In genomic region chr1:67158401-67158800, GRCh38 we compare ENCODE assay signal across 27 cellular contexts. TPM values are rescaled to one million over a fixed set of nuclear protein-coding genes. Genes with fewer than 3 reads are reported as not detected.
"Had no signal": no experiment of that assay in that cellular context is flagged by ENCODE, and none has a peak within 500 bp of the region (broad histone marks: within the 10 kb centered on the region; RNA-seq: fewer than 3 reads in every experiment).

No MANE protein-coding gene starts in this region.

- H3K79me2 ChIP-seq: hepatocyte had no signal

- H3K36me3 Mint-ChIP-seq: brain; stimulated activated naive B cell treated with anti-CD40 and anti-IgM and Interleukin-4, amounts not matched to agents 10 μg/mL and 1 μg/mL and 100 μg/mL, for 72 hours; T-cell; WTC11 had no signal

- H3K9me3 ChIP-seq: neutrophil, pancreas, right lobe of liver, thyroid gland had no signal

- H3K36me3 ChIP-seq: neutrophil, pancreas, right lobe of liver, thyroid gland had no signal

- H3K4me1 ChIP-seq: pancreas, thyroid gland had no signal

- H3K4me2 ChIP-seq: hepatocyte had no signal

- H3K27ac ChIP-seq: dorsolateral prefrontal cortex, foreskin keratinocyte, hepatocyte, neutrophil, pancreas, right lobe of liver, thyroid gland had no signal

- H3K27ac Mint-ChIP-seq: brain; stimulated activated naive B cell treated with anti-CD40 and anti-IgM and Interleukin-4, amounts not matched to agents 10 μg/mL and 1 μg/mL and 100 μg/mL, for 72 hours; T-cell; WTC11 had no signal

- H3K9me3 Mint-ChIP-seq: natural killer cell treated with Interleukin-12 subunit alpha and Interleukin-12 subunit beta and Interleukin-15 and Interleukin-18, amount 100 ng/mL, for 72 hours; stimulated activated naive B cell treated with anti-CD40 and anti-IgM and Interleukin-4, amounts not matched to agents 10 μg/mL and 1 μg/mL and 100 μg/mL, for 72 hours; WTC11 had no signal

- H3K27me3 ChIP-seq: foreskin keratinocyte, pancreas, right lobe of liver, thyroid gland had no signal

- H3K4me1 Mint-ChIP-seq: brain, WTC11 had no signal

- FAIRE-seq: colon, pancreas, small intestine had no signal

- H3K4me3 ChIP-seq: dorsolateral prefrontal cortex, hepatocyte, pancreas, right lobe of liver, thyroid gland had no signal

- ATAC-seq: left cardiac atrium; pancreas; right lobe of liver; SK-N-SH treated with all-trans-retinoic acid at 6 μM for 48 hours; stimulated activated naive B cell treated with anti-CD40 and anti-IgM and Interleukin-4, amounts not matched to agents 10 μg/mL and 1 μg/mL and 100 μg/mL, for 72 hours; T-cell; WTC11 had no signal

- H3K4me3 Mint-ChIP-seq: activated CD4-positive, alpha-beta T cell treated with anti-CD3 and anti-CD28 coated beads, Interleukin-2, amount 10 ng/mL, durations not matched to agents 7 days and 5 days; brain; stimulated activated naive B cell treated with anti-CD40 and anti-IgM and Interleukin-4, amounts not matched to agents 10 μg/mL and 1 μg/mL and 100 μg/mL, for 72 hours; T-cell; WTC11 had no signal

- DNase-seq: activated CD4-positive, alpha-beta T cell treated with anti-CD3 and anti-CD28 coated beads, Interleukin-2, amount 10 ng/mL, durations not matched to agents 7 days and 5 days; activated CD8-positive, alpha-beta memory T cell treated with anti-CD3 and anti-CD28 coated beads for 24 hours; activated CD8-positive, alpha-beta memory T cell treated with anti-CD3 and anti-CD28 coated beads, Interleukin-2, amount 50 U/mL, for 48 hours; anterior cingulate cortex; caudate nucleus; dorsolateral prefrontal cortex; foreskin keratinocyte; left cardiac atrium; pancreas; right lobe of liver; small intestine; stimulated activated naive B cell treated with anti-CD40 and anti-IgM and Interleukin-4, amounts not matched to agents 10 μg/mL and 1 μg/mL and 100 μg/mL, for 72 hours; T-cell; thyroid gland had no signal

- H2AFZ ChIP-seq: hepatocyte had no signal

RNA-seq across cellular contexts. Expression of gene IL23R, which starts 7.9 kb away (rescaled TPM):
- total RNA-seq: epithelial cell of proximal tubule, fibroblast of lung, foreskin keratinocyte, left cardiac atrium, lower leg skin, mesenteric fat pad, subcutaneous adipose tissue, thyroid gland, WTC11 had no signal
- polyA plus RNA-seq: fibroblast of lung, foreskin keratinocyte, hepatocyte had no signal

RNA-seq across cellular contexts. Expression of gene C1orf141, which starts 23.6 kb away (rescaled TPM):
- total RNA-seq: activated CD4-positive, alpha-beta T cell treated with anti-CD3 and anti-CD28 coated beads, Interleukin-2, amount 10 ng/mL, durations not matched to agents 7 days and 5 days; epithelial cell of proximal tubule; fibroblast of lung; foreskin keratinocyte; hepatocyte; left cardiac atrium; lower leg skin; mesenteric fat pad; pancreas; right lobe of liver; T-cell; thyroid gland; ureter; WTC11 had no signal
- polyA plus RNA-seq: fibroblast of lung, foreskin keratinocyte, hepatocyte, small intestine had no signal
